In genomic region chr17:1684307-1685189, GRCh38 we compare ENCODE assay signal across 8 cellular contexts. TPM values are rescaled to one million over a fixed set of nuclear protein-coding genes. Genes with fewer than 3 reads are reported as not detected.
DNase-seq lines count a peak whose midpoint lies in the region; TF ChIP-seq lines count a peak whose summit lies in the region.

PRPF8 (minus strand) TSS chr17:1684867; CDS start chr17:1684571, 296 bp downstream.

- peaks cover 51% of the 10 kb centered on the region for H3K36me3 Mint-ChIP-seq in nephron (ENCODE audit: low read depth)
- H3K36me3 Mint-ChIP-seq in stimulated activated naive CD8-positive, alpha-beta T cell treated with anti-CD3 and anti-CD28 coated beads, Interleukin-15, Interleukin-2, amounts not matched to agents 100 ng/mL and 50 ng/mL, for 24 hours (ENCODE audit: low read depth), result peaks cover 48% of the 10 kb centered on the region

- no peaks in the 10 kb centered on the region for H3K27me3 Mint-ChIP-seq in nephron (ENCODE audit: low read depth)
- no peaks in the 10 kb centered on the region for H3K27me3 Mint-ChIP-seq in stimulated activated naive CD8-positive, alpha-beta T cell treated with anti-CD3 and anti-CD28 coated beads, Interleukin-15, Interleukin-2, amounts not matched to agents 100 ng/mL and 50 ng/mL, for 24 hours

- H3K9me3 Mint-ChIP-seq in nephron, result peaks cover 5% of the 10 kb centered on the region
- H3K9me3 Mint-ChIP-seq in stimulated activated naive CD8-positive, alpha-beta T cell treated with anti-CD3 and anti-CD28 coated beads, Interleukin-15, Interleukin-2, amounts not matched to agents 100 ng/mL and 50 ng/mL, for 24 hours, result no peaks in the 10 kb centered on the region

- no peaks in the 10 kb centered on the region for H3K27me3 ChIP-seq in H7 (ENCODE audit: control insufficient read depth, insufficient read depth, low read length)

- peak within 1 kb of the TSS; percentile 97 for H3K4me3 Mint-ChIP-seq in nephron
- peak within 1 kb of the TSS; percentile 98 for H3K4me3 Mint-ChIP-seq in stimulated activated naive CD8-positive, alpha-beta T cell treated with anti-CD3 and anti-CD28 coated beads, Interleukin-15, Interleukin-2, amounts not matched to agents 100 ng/mL and 50 ng/mL, for 24 hours

- H3K4me3 ChIP-seq in H7 (ENCODE audit: insufficient read depth, low read depth, low read length), result peak within 1 kb of the TSS; percentile 93
- peak within 1 kb of the TSS; percentile 81 for H3K4me3 ChIP-seq in fibroblast of the aortic adventitia (ENCODE audit: low read depth, low read length)

- peak; percentile 99 for DNase-seq in ELF-1 (ENCODE audit: low read depth, low spot score)
- DNase-seq in H7, result peak; percentile 99
- DNase-seq in M059J (ENCODE audit: low read depth), result peak; percentile 95
- peak; percentile 98 to 99 for DNase-seq in SHP77 (lab: John Stamatoyannopoulos, UW)
- DNase-seq in activated effector memory CD4-positive, alpha-beta T cell treated with Interleukin-2 at 50 U/mL for 16 hours, result peak; percentile 96
- peak; percentile 97 for DNase-seq in fibroblast of the aortic adventitia (ENCODE audit: low read depth)

- H3K27ac Mint-ChIP-seq in nephron, result peak within 1 kb of the TSS; percentile 91 to 99 (median 97)
- H3K27ac Mint-ChIP-seq in stimulated activated naive CD8-positive, alpha-beta T cell treated with anti-CD3 and anti-CD28 coated beads, Interleukin-15, Interleukin-2, amounts not matched to agents 100 ng/mL and 50 ng/mL, for 24 hours, result peak within 1 kb of the TSS; percentile 99

- H3K36me3 ChIP-seq in H7 (replicated peaks; ENCODE audit: control insufficient read depth, insufficient read depth, low read length), result peaks cover 32% of the 10 kb centered on the region

- peak; percentile 1 for TF ChIP-seq CTCF in fibroblast of the aortic adventitia (IDR thresholded peaks at IDR 0.05; ENCODE audit: insufficient read depth, low read length)
- no peak for TF ChIP-seq CTCF in nephron (IDR thresholded peaks at IDR 0.05; ENCODE audit: unreplicated experiment in 3 of 3)

- peaks cover 30% of the 10 kb centered on the region for H3K4me1 Mint-ChIP-seq in nephron
- peaks cover 49% of the 10 kb centered on the region for H3K4me1 Mint-ChIP-seq in stimulated activated naive CD8-positive, alpha-beta T cell treated with anti-CD3 and anti-CD28 coated beads, Interleukin-15, Interleukin-2, amounts not matched to agents 100 ng/mL and 50 ng/mL, for 24 hours (ENCODE audit: low read depth)

RNA-seq across cellular contexts. Expression of gene PRPF8, which starts in this region (rescaled TPM):
- 128 and 146 TPM in 2 replicates for total RNA-seq in H7 (2014; rRNA removed; shearing (Covaris generic))
- 52.3 and 92.8 TPM in 2 replicates for total RNA-seq in M059J (2014; rRNA removed; shearing (Covaris generic))
- total RNA-seq in fibroblast of the aortic adventitia (ENCODE audit: low replicate concordance), result 59.7 and 138 TPM in 2 replicates

Comparison
In these comparisons a context has a peak if more than half of its experiments do, and no peak if none do; other contexts are left out.
1. Peak in every context shown above with its lines: DNase-seq and H3K4me3 ChIP-seq.